22 cellular contexts compared by ENCODE assay signal in genomic region chr22:29039148-29039547, GRCh38. TPM values are rescaled to one million over a fixed set of nuclear protein-coding genes. Genes with fewer than 3 reads are reported as not detected.
DNase-seq lines count a peak whose midpoint lies in the region; ATAC-seq and TF ChIP-seq lines count a peak whose summit lies in the region.
"Had no signal": no experiment of that assay in that cellular context is flagged by ENCODE, and none has a peak within 500 bp of the region (broad histone marks: within the 10 kb centered on the region; RNA-seq: fewer than 3 reads in every experiment).

No MANE protein-coding gene starts in this region.

- TF ChIP-seq POLR2A in gastrocnemius medialis (IDR thresholded peaks at IDR 0.05) = no peak

- ATAC-seq in gastrocnemius medialis (no peak), GM21360 (IDR thresholded peaks at IDR 0.05; ENCODE audit: unreplicated experiment) (no peak)
- ATAC-seq: CD8-positive, alpha-beta T cell; K562 had no signal

- H3K27me3 ChIP-seq in mucosa of rectum (ENCODE audit: control insufficient read depth in 2 of 2, insufficient read depth in 2 of 2, low read length in 2 of 2) (no peaks in the 10 kb centered on the region), gastrocnemius medialis (no peaks in the 10 kb centered on the region)

- H3K9me3 ChIP-seq in mucosa of rectum (ENCODE audit: control insufficient read depth in 2 of 2, low read length in 2 of 2) = no peaks in the 10 kb centered on the region
- H3K9me3 ChIP-seq in gastrocnemius medialis = no peaks in the 10 kb centered on the region

- in situ Hi-C loops in gastrocnemius medialis (cut with MboI; ENCODE audit: low sequenced_read_pairs in 4 of 4) = loop anchor here (5.0 to 25.0 kb wide), 2 partner anchors 182 to 427 kb away; no protein-coding TSS in a partner anchor

- TF ChIP-seq CTCF in brain (conservative IDR thresholded peaks at IDR 0.05) (no peak), gastrocnemius medialis (IDR thresholded peaks at IDR 0.05 in 4 of 5, conservative IDR thresholded peaks at IDR 0.05 in 1 of 5) (no peak)

- H3K36me3 ChIP-seq in mucosa of rectum (ENCODE audit: control insufficient read depth in 2 of 2, insufficient read depth in 2 of 2, low read length in 2 of 2) (no peaks in the 10 kb centered on the region), gastrocnemius medialis (no peaks in the 10 kb centered on the region)

- peak overlapping the region; percentile 27 to 45 for H3K9ac ChIP-seq in mucosa of rectum (ENCODE audit: low read depth in 1 of 2, low read length in 2 of 2)

- H3K27ac Mint-ChIP-seq in brain = peak overlapping the region in 3 of 5 experiments; percentile 29 to 79 (median 64)
- H3K27ac Mint-ChIP-seq: CD8-positive, alpha-beta T cell had no signal

- H3K4me1 ChIP-seq in mucosa of rectum (ENCODE audit: control insufficient read depth in 2 of 2, insufficient read depth in 2 of 2, low read length in 2 of 2) = peaks cover 4 to 25% of the 10 kb centered on the region in 2 donors
- H3K4me1 ChIP-seq in gastrocnemius medialis = peaks cover 0 to 10% of the 10 kb centered on the region in 2 donors

- DNase-seq in NCI-H1417 (lab: John Stamatoyannopoulos, UW) = peak in 2 of 3 experiments; percentile 16 to 44
- DNase-seq in NCI-H1417 treated with DMSO at 0.1 percent for 48 hours (lab: John Stamatoyannopoulos, UW) = no peak
- peak; percentile 85 for DNase-seq in ELF-1 (ENCODE audit: low read depth, low spot score)
- no peak for DNase-seq in HuH-7.5 (ENCODE audit: low spot score)
- no peak for DNase-seq in gastrocnemius medialis
- DNase-seq: CD8-positive, alpha-beta T cell; DND-41; GDM1; HCEC 1CT; NCI-H2081 treated with DMSO at 0.1 percent for 48 hours; NCI-H526 treated with DMSO at 0.1 percent for 48 hours; NK-92 treated with Interleukin-12 subunit alpha and Interleukin-12 subunit beta, amount 100 ng/mL, for 24 hours; OCI-M1; RPMI8226 had no signal

- peaks cover 9% of the 10 kb centered on the region for H3K36me3 Mint-ChIP-seq in brain
- H3K36me3 Mint-ChIP-seq: CD8-positive, alpha-beta T cell had no signal

- H3K27ac ChIP-seq in mucosa of rectum (ENCODE audit: low read depth in 2 of 2, low read length in 2 of 2) (no peak overlapping the region), gastrocnemius medialis (no peak overlapping the region)
- H3K27ac ChIP-seq: 22Rv1, HL-60 had no signal

- H3K4me3 Mint-ChIP-seq in brain = no peak overlapping the region
- H3K4me3 Mint-ChIP-seq: CD8-positive, alpha-beta T cell had no signal

- intact Hi-C loops in gastrocnemius medialis (cut with DNase I; ENCODE audit: low total_unique reads) = loop anchor here (10.0 kb wide), 1 partner anchor 434 kb away; no protein-coding TSS in a partner anchor

- no peaks in the 10 kb centered on the region for H3K9me3 Mint-ChIP-seq in brain
- H3K9me3 Mint-ChIP-seq: CD8-positive, alpha-beta T cell had no signal

- H3K4me1 Mint-ChIP-seq in brain = peaks cover 29% of the 10 kb centered on the region

- no peaks in the 10 kb centered on the region for H3K27me3 Mint-ChIP-seq in brain

- H3K4me3 ChIP-seq in mucosa of rectum (ENCODE audit: low read length in 2 of 2) = no peak overlapping the region
- H3K4me3 ChIP-seq in gastrocnemius medialis = no peak overlapping the region
- H3K4me3 ChIP-seq: GM12878, K562 had no signal

RNA-seq across cellular contexts. Expression of gene C22orf31, which starts 22.5 kb away (rescaled TPM):
- 0.36 TPM for polyA plus RNA-seq in brain (ENCODE audit: insufficient read depth, low read depth, low replicate concordance)
- not detected for total RNA-seq in gastrocnemius medialis
- total RNA-seq: CD8-positive, alpha-beta T cell; GM12878; K562 had no signal
- polyA plus RNA-seq: BJ, GM12878, K562 had no signal

RNA-seq across cellular contexts. Expression of gene KREMEN1, which starts 33.7 kb away (rescaled TPM):
- polyA plus RNA-seq in brain (ENCODE audit: insufficient read depth, low read depth, low replicate concordance) = 50.5 TPM
- total RNA-seq in gastrocnemius medialis = 10 to 100 TPM in 3 of 4 donors, 1 to 10 TPM in 1; 7.5 to 35.8 (median 15.4) TPM
- total RNA-seq: CD8-positive, alpha-beta T cell had no signal

Comparison
In these comparisons a context has a peak if more than half of its experiments do, and no peak if none do; other contexts are left out.
1. DNase-seq: peak in NCI-H1417 (2 of 3) and ELF-1 (single experiment); none in NCI-H1417 treated with DMSO at 0.1 percent for 48 hours (single experiment), HuH-7.5 (single experiment) and gastrocnemius medialis (0 of 2).